ENCODE assay signal across 10 cellular contexts in genomic region chr7:129143724-129144094, GRCh38. TPM values are rescaled to one million over a fixed set of nuclear protein-coding genes. Genes with fewer than 3 reads are reported as not detected.
A peak's percentile ranks its signal among the peaks of the same experiment; 100 is the strongest.
DNase-seq lines count a peak whose midpoint lies in the region; ATAC-seq and TF ChIP-seq lines count a peak whose summit lies in the region.
"Had no signal": no experiment of that assay in that cellular context is flagged by ENCODE, and none has a peak within 500 bp of the region (broad histone marks: within the 10 kb centered on the region; RNA-seq: fewer than 3 reads in every experiment).

No MANE protein-coding gene starts in this region.

- H3K9ac ChIP-seq in stomach smooth muscle (ENCODE audit: low read length in 2 of 2) = no peak overlapping the region

- peak overlapping the region; percentile 74 for H3K4me3 ChIP-seq in left ventricle myocardium inferior
- H3K4me3 ChIP-seq in iPS DF 6.9 (ENCODE audit: low read length) = peak overlapping the region; percentile 71; the same call in 1 of the 2 replicates
- H3K4me3 ChIP-seq in stomach smooth muscle (ENCODE audit: low read length in 2 of 2) = peak overlapping the region; percentile 92 to 98

- DNase-seq in left ventricle myocardium inferior (no peak), Right ventricle myocardium superior (no peak), iPS DF 6.9 (ENCODE audit: low read depth, low spot score) (no peak), NCI-H1048 (lab: John Stamatoyannopoulos, UW) (no peak), mucosa of gallbladder (ENCODE audit: low spot score) (no peak)
- DNase-seq: left cardiac atrium, thyroid gland had no signal

- no peaks in the 10 kb centered on the region for H3K9me3 ChIP-seq in left ventricle myocardium inferior (replicated peaks)
- no peaks in the 10 kb centered on the region for H3K9me3 ChIP-seq in iPS DF 6.9 (ENCODE audit: control insufficient read depth, insufficient read depth, low read length)
- H3K9me3 ChIP-seq in stomach smooth muscle (ENCODE audit: control insufficient read depth in 2 of 2, low read length in 2 of 2) = no peaks in the 10 kb centered on the region
- H3K9me3 ChIP-seq: thyroid gland had no signal

- intact Hi-C loops in left ventricle myocardium inferior (cut with micrococcal nuclease) = no loop called here
- intact Hi-C loops in Right ventricle myocardium superior (cut with DNase I) = no loop called here

- peaks cover 27% of the 10 kb centered on the region for H3K27me3 ChIP-seq in left ventricle myocardium inferior (ENCODE audit: low read depth)
- H3K27me3 ChIP-seq in iPS DF 6.9 (ENCODE audit: control insufficient read depth, insufficient read depth, low read length) = peaks cover 2% of the 10 kb centered on the region; the same call in 1 of the 2 replicates
- peaks cover 0 to 5% of the 10 kb centered on the region in 2 donors for H3K27me3 ChIP-seq in stomach smooth muscle (ENCODE audit: control insufficient read depth in 1 of 2, insufficient read depth in 2 of 2, low read length in 2 of 2)
- H3K27me3 ChIP-seq: thyroid gland had no signal

- H3K4me1 ChIP-seq in left ventricle myocardium inferior = peaks cover 27% of the 10 kb centered on the region
- peaks cover 4% of the 10 kb centered on the region; the same call in 1 of the 2 replicates for H3K4me1 ChIP-seq in iPS DF 6.9 (ENCODE audit: control insufficient read depth, insufficient read depth, low read length)
- peaks cover 27% of the 10 kb centered on the region for H3K4me1 ChIP-seq in stomach smooth muscle (ENCODE audit: control insufficient read depth, insufficient read depth, low read length)

- H3K36me3 ChIP-seq in left ventricle myocardium inferior (no peaks in the 10 kb centered on the region), iPS DF 6.9 (ENCODE audit: control insufficient read depth, insufficient read depth, low read length) (no peaks in the 10 kb centered on the region), stomach smooth muscle (ENCODE audit: control insufficient read depth in 2 of 2, insufficient read depth in 2 of 2, low read length in 2 of 2) (no peaks in the 10 kb centered on the region)
- H3K36me3 ChIP-seq: thyroid gland had no signal

- TF ChIP-seq CTCF in left ventricle myocardium inferior (IDR thresholded peaks at IDR 0.05; ENCODE audit: borderline replicate concordance) (no peak), VCaP (conservative IDR thresholded peaks at IDR 0.05) (no peak)

- H3K27ac ChIP-seq in left ventricle myocardium inferior (replicated peaks) (no peak overlapping the region), VCaP (peak overlapping the region; percentile 70; the same call in 1 of the 2 replicates), iPS DF 6.9 (ENCODE audit: low read length) (no peak overlapping the region), stomach smooth muscle (ENCODE audit: low read length) (no peak overlapping the region)
- H3K27ac ChIP-seq: thyroid gland had no signal

- WGBS in iPS DF 6.9 (ENCODE audit: insufficient coverage, insufficient read length) = 100% methylated on average over 3 of the region's 10 CpGs

- ATAC-seq in Right ventricle myocardium superior (ENCODE audit: poor library complexity) (no peak), GM19023 (IDR thresholded peaks at IDR 0.05; ENCODE audit: unreplicated experiment) (no peak)

RNA-seq across cellular contexts. Expression of gene TSPAN33, which starts 0.8 kb away (rescaled TPM):
- total RNA-seq in left ventricle myocardium inferior (9.7 TPM), Right ventricle myocardium superior (11.8 TPM), mucosa of gallbladder (16.2 TPM)

RNA-seq across cellular contexts. Expression of gene SMO, which starts 44.7 kb away (rescaled TPM):
- 4.6 TPM for total RNA-seq in left ventricle myocardium inferior
- total RNA-seq in Right ventricle myocardium superior = 5.0 TPM
- total RNA-seq in mucosa of gallbladder = 15.8 TPM
